ENCODE assay signal across 19 cellular contexts in the genomic region with DNA sequence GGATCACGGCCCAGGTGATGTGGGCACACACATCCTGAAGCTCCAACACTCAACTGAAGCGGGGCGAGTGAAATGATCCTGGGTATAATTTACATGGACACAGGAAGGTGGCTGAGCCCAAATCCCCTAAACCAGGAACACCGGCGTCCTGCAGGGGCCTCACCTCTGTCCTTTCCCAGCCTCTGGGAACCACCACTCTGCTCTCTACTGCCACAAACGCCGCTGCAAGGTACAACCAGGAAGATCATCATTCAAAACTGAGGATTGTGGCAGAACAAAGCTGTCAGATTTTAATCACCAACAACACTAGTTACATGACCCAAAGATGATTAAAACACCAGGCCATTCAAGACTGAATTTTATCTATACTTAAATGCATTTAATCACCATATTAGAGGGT.
A peak's percentile ranks its signal among the peaks of the same experiment; 100 is the strongest.
DNase-seq lines count a peak whose midpoint lies in the region; ATAC-seq and TF ChIP-seq lines count a peak whose summit lies in the region.
"Had no signal": no experiment of that assay in that cellular context is flagged by ENCODE, and none has a peak within 500 bp of the region (broad histone marks: within the 10 kb centered on the region; RNA-seq: fewer than 3 reads in every experiment).

No MANE protein-coding gene starts in this region.

- no peak for ATAC-seq in activated CD4-positive, CD25-positive, alpha-beta regulatory T cell treated with anti-CD3 and anti-CD28 coated beads, Interleukin-2, amount 50 U/mL, for 24 hours
- ATAC-seq in RWPE2 (ENCODE audit: low read depth), result no peak
- ATAC-seq in upper lobe of right lung, result no peak
- ATAC-seq in GM18498 (IDR thresholded peaks at IDR 0.05; ENCODE audit: unreplicated experiment), result no peak

- H3K27ac ChIP-seq in RWPE2 (ENCODE audit: poor library complexity, severe bottlenecking) (no peak overlapping the region), upper lobe of right lung (no peak overlapping the region)
- H3K27ac ChIP-seq: BLaER1 treated with 17β-estradiol and CSF1 and Interleukin-3, amounts not matched to agents 10 nM and 100 nM; HL-60 had no signal

- H3K27me3 ChIP-seq in RWPE2 (ENCODE audit: insufficient read depth, poor library complexity, severe bottlenecking) (no peaks in the 10 kb centered on the region), kidney epithelial cell (ENCODE audit: control insufficient read depth, insufficient read depth, low read length) (no peaks in the 10 kb centered on the region), upper lobe of right lung (no peaks in the 10 kb centered on the region)
- H3K27me3 ChIP-seq: MG63 had no signal

- H3K36me3 ChIP-seq in RWPE2 (ENCODE audit: low read depth) (no peaks in the 10 kb centered on the region), kidney epithelial cell (ENCODE audit: control insufficient read depth, insufficient read depth, low read length) (no peaks in the 10 kb centered on the region), upper lobe of right lung (no peaks in the 10 kb centered on the region)
- H3K36me3 ChIP-seq: BLaER1 treated with 17β-estradiol and CSF1 and Interleukin-3, amounts not matched to agents 10 nM and 100 nM; MG63 had no signal

- H3K4me1 ChIP-seq in RWPE2 (ENCODE audit: insufficient read depth, poor library complexity, severe bottlenecking) (peaks cover 5% of the 10 kb centered on the region), upper lobe of right lung (no peaks in the 10 kb centered on the region)

- H3K9me3 ChIP-seq in RWPE2 (ENCODE audit: severe bottlenecking) (no peaks in the 10 kb centered on the region), upper lobe of right lung (no peaks in the 10 kb centered on the region)
- H3K9me3 ChIP-seq: BLaER1 treated with 17β-estradiol and CSF1 and Interleukin-3, amounts not matched to agents 10 nM and 100 nM; MG63 had no signal

- intact Hi-C loops in upper lobe of right lung (cut with DNase I), result no loop called here

- H3K4me3 ChIP-seq in RWPE2 (ENCODE audit: severe bottlenecking) (no peak overlapping the region), kidney epithelial cell (ENCODE audit: low read depth, low read length) (no peak overlapping the region), upper lobe of right lung (no peak overlapping the region)
- H3K4me3 ChIP-seq: BLaER1 treated with 17β-estradiol and CSF1 and Interleukin-3, amounts not matched to agents 10 nM and 100 nM; MG63 had no signal

- peak; percentile 4 for DNase-seq in activated CD4-positive, CD25-positive, alpha-beta regulatory T cell treated with anti-CD3 and anti-CD28 coated beads, Interleukin-2, amount 50 U/mL, for 72 hours
- peak; percentile 16 for DNase-seq in RWPE2 (ENCODE audit: low spot score)
- DNase-seq in kidney epithelial cell (ENCODE audit: low read depth), result no peak
- peak; percentile 39 for DNase-seq in upper lobe of right lung
- no peak for DNase-seq in dedifferentiated amniotic fluid mesenchymal stem cell (ENCODE audit: extremely low spot score)
- DNase-seq in ureter (ENCODE audit: low spot score), result no peak
- DNase-seq: DMS 273 treated with DMSO at 0.1 percent for 48 hours, HCEC 1CT, KG1, MG63, NCI-H1092 treated with DMSO at 0.1 percent for 48 hours, NCI-H1694, NCI-H446, NCI-H82, SHP77 treated with DMSO at 0.1 percent for 48 hours had no signal

- TF ChIP-seq CTCF in RWPE2 (IDR thresholded peaks at IDR 0.05; ENCODE audit: poor library complexity, severe bottlenecking), result no peak
- TF ChIP-seq CTCF in kidney epithelial cell (IDR thresholded peaks at IDR 0.05; ENCODE audit: insufficient read depth, low read length, poor library complexity, severe bottlenecking), result peak; percentile 0
- TF ChIP-seq CTCF in upper lobe of right lung (IDR thresholded peaks at IDR 0.05), result no peak

Comparison
In these comparisons a context has a peak if more than half of its experiments do, and no peak if none do; other contexts are left out.
1. DNase-seq: peak in activated CD4-positive, CD25-positive, alpha-beta regulatory T cell treated with anti-CD3 and anti-CD28 coated beads, Interleukin-2, amount 50 U/mL, for 72 hours (single experiment), RWPE2 (single experiment) and upper lobe of right lung (single experiment); none in kidney epithelial cell (single experiment), dedifferentiated amniotic fluid mesenchymal stem cell (single experiment) and ureter (single experiment).